18 cellular contexts compared by ENCODE assay signal in the genomic region with DNA sequence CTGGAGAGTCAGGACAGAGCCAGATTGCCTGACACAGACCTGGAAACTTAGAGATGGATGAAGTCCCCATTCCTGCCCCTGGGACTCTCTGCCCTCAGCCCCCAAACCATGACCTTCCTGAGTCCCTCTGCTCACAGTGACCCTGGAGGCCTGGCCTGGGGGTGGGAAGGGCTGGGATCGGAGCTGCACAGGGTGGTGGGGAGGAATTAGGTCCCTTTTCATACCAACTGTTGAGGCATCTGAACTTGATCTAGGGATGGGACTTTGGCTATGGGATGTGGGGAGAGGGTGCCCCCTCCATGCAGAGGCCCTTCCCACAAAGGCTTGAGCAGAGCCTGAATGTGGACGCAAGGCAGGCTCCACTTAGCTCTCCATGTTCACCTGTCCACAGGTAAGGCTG.
"Had no signal": no experiment of that assay in that cellular context is flagged by ENCODE, and none has a peak within 500 bp of the region (broad histone marks: within the 10 kb centered on the region; RNA-seq: fewer than 3 reads in every experiment).

No MANE protein-coding gene starts in this region.

- H3K4me3 ChIP-seq: ascending aorta, breast epithelium, esophagus muscularis mucosa, gastroesophageal sphincter, heart right ventricle, neural progenitor cell, pancreas had no signal

- H3K4me2 ChIP-seq: neural progenitor cell had no signal

- H3K27ac Mint-ChIP-seq: memory B cell; naive thymus-derived CD4-positive, alpha-beta T cell; neural progenitor cell; stimulated activated naive B cell treated with anti-CD40 and anti-IgM and Interleukin-4, amounts not matched to agents 10 μg/mL and 1 μg/mL and 100 μg/mL, for 72 hours; T-helper 1 cell treated with Interleukin-12 subunit alpha and Interleukin-12 subunit beta and Interleukin-4 antibody, amounts not matched to agents 30 μg/mL and 1 μg/mL, for 36 hours had no signal

- H3K27me3 ChIP-seq: ascending aorta, breast epithelium, esophagus muscularis mucosa, gastroesophageal sphincter, neural progenitor cell, pancreas had no signal

- H3K36me3 ChIP-seq: ascending aorta, breast epithelium, esophagus muscularis mucosa, gastroesophageal sphincter, heart right ventricle, neural progenitor cell, pancreas had no signal

- DNase-seq: activated CD4-positive, alpha-beta T cell treated with anti-CD3 and anti-CD28 coated beads, Interleukin-2, amount 50 U/mL, for 1 hour; activated CD4-positive, CD25-positive, alpha-beta regulatory T cell treated with anti-CD3 and anti-CD28 coated beads, Interleukin-2, amount 50 U/mL, for 72 hours; activated naive CD4-positive, alpha-beta T cell treated with anti-CD3 and anti-CD28 coated beads, Interleukin-2, amount 50 U/mL, for 16 hours; cerebellar nuclear complex; effector CD4-positive, alpha-beta T cell; heart right ventricle; kidney glomerular epithelial cell; naive thymus-derived CD4-positive, alpha-beta T cell; stimulated activated naive B cell treated with anti-CD40 and anti-IgM and Interleukin-4, amounts not matched to agents 10 μg/mL and 1 μg/mL and 100 μg/mL, for 72 hours had no signal

- ATAC-seq: gastroesophageal sphincter; naive thymus-derived CD4-positive, alpha-beta T cell; stimulated activated naive B cell treated with anti-CD40 and anti-IgM and Interleukin-4, amounts not matched to agents 10 μg/mL and 1 μg/mL and 100 μg/mL, for 72 hours had no signal

- H3K4me3 Mint-ChIP-seq: memory B cell; naive thymus-derived CD4-positive, alpha-beta T cell; neural progenitor cell; stimulated activated naive B cell treated with anti-CD40 and anti-IgM and Interleukin-4, amounts not matched to agents 10 μg/mL and 1 μg/mL and 100 μg/mL, for 72 hours; T-helper 1 cell treated with Interleukin-12 subunit alpha and Interleukin-12 subunit beta and Interleukin-4 antibody, amounts not matched to agents 30 μg/mL and 1 μg/mL, for 36 hours had no signal

- FAIRE-seq: endothelial cell of umbilical vein, pancreas had no signal

- H3K4me1 ChIP-seq: ascending aorta, breast epithelium had no signal

- H3K9me3 ChIP-seq: ascending aorta, breast epithelium, esophagus muscularis mucosa, gastroesophageal sphincter, heart right ventricle, pancreas had no signal

- H3K36me3 Mint-ChIP-seq: memory B cell; naive thymus-derived CD4-positive, alpha-beta T cell; neural progenitor cell; stimulated activated naive B cell treated with anti-CD40 and anti-IgM and Interleukin-4, amounts not matched to agents 10 μg/mL and 1 μg/mL and 100 μg/mL, for 72 hours had no signal

- H3K27ac ChIP-seq: ascending aorta, breast epithelium, esophagus muscularis mucosa, gastroesophageal sphincter, neural progenitor cell had no signal

- H3K9ac ChIP-seq: neural progenitor cell had no signal

- H3K9me3 Mint-ChIP-seq: memory B cell; naive thymus-derived CD4-positive, alpha-beta T cell; neural progenitor cell; stimulated activated naive B cell treated with anti-CD40 and anti-IgM and Interleukin-4, amounts not matched to agents 10 μg/mL and 1 μg/mL and 100 μg/mL, for 72 hours; T-helper 1 cell treated with Interleukin-12 subunit alpha and Interleukin-12 subunit beta and Interleukin-4 antibody, amounts not matched to agents 30 μg/mL and 1 μg/mL, for 36 hours had no signal

- H2AFZ ChIP-seq: neural progenitor cell had no signal
